Comparison of ENCODE assay signal across 18 cellular contexts in the genomic region with DNA sequence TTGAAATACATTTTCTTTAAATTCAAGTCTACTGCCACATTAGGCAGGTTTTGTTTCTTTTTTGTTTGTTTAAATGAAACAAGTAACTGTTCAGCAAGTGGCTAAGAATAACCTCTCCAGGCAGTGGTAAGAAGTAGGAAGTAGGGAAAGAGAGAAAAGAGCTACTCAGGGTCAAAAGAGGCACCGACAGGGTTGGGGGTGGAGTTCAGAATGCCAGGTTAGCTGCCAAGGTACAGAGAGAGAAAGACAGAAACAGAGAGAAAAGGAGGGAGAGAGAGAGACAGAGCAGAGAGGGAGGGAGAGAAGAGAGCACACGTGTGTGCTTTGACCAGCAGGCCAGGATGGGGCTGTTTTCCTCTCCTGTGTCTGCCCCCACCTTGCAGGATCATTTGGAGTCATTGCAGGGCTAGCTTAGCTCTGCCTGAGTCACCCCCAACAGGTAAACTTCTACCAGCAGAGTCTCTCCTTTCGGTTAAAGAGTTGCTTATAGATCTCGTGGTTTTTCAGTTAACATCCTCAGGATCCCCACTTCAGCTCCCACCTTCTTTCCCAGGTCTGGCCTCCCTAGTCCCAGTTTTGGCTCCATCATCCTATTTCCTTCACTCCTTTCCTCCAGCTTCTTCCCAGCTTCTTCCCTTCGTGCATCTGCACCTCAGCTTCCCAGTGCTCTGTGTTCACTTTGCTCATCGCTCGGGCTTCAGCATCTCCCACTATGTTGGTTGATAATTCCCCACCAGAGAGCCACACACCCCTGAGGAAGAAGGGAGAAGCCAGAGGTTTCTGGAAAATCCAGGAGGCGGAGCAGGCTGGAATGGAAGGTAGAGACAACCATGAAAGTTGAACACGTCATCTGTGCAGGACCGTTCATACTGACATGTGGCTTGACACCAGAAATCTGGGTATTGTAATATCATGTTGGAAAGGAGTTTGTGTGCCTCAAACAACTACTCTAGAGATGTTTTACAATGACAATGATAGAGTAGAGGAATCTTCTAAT. TPM values are rescaled to one million over a fixed set of nuclear protein-coding genes. Genes with fewer than 3 reads are reported as not detected.
A peak's percentile ranks its signal among the peaks of the same experiment; 100 is the strongest.
DNase-seq lines count a peak whose midpoint lies in the region; ATAC-seq, FAIRE-seq and TF ChIP-seq lines count a peak whose summit lies in the region.
"Had no signal": no experiment of that assay in that cellular context is flagged by ENCODE, and none has a peak within 500 bp of the region (broad histone marks: within the 10 kb centered on the region; RNA-seq: fewer than 3 reads in every experiment).

No MANE protein-coding gene starts in this region.

- H4K91ac ChIP-seq in H1 (replicated peaks; ENCODE audit: insufficient read length, low read length), result no peak overlapping the region

- no peak overlapping the region for H3K4me2 ChIP-seq in H1 (ENCODE audit: insufficient read depth in 1 of 2, low read depth in 2 of 2, low read length in 2 of 2)

- peak overlapping the region; percentile 78; the same call in 1 of the 2 replicates for H2BK5ac ChIP-seq in H1 (ENCODE audit: low read depth, low read length)

- H3K23ac ChIP-seq in H1 (ENCODE audit: insufficient read length), result no peak overlapping the region

- H3K9ac ChIP-seq in H1 (replicated peaks in 1 of 4; ENCODE audit: extremely low read depth in 1 of 4, low read depth in 3 of 4, low read length in 3 of 4), result no peak overlapping the region; a peak in 2 of 7 replicates

- no peak overlapping the region for H4K8ac ChIP-seq in H1 (ENCODE audit: extremely low read depth, insufficient read depth, low read length)

- TF ChIP-seq CTCF in H1 (IDR thresholded peaks at IDR 0.05; ENCODE audit: control extremely low read depth in 1 of 3, insufficient read depth in 1 of 3, low read depth in 1 of 3, low read length in 3 of 3), result no peak

- H2BK12ac ChIP-seq in H1 (ENCODE audit: low read depth, low read length), result peak overlapping the region; percentile 87; the same call in 1 of the 2 replicates

- no peak overlapping the region for H3K4ac ChIP-seq in H1 (replicated peaks; ENCODE audit: insufficient read length, low read depth, low read length)

- no peak overlapping the region for H2BK120ac ChIP-seq in H1 (replicated peaks; ENCODE audit: low read depth, low read length)

- H2AK5ac ChIP-seq in H1 (ENCODE audit: low read depth, low read length), result peak overlapping the region; percentile 39; the same call in 1 of the 2 replicates

- FAIRE-seq in H1 (lab: Jason Lieb, UNC), result no peak
- FAIRE-seq: colon, G401.6, HTR-8/SVneo had no signal

- no peak for DNase-seq in activated T-cell treated with anti-CD3 and anti-CD28 coated beads, Interleukin-2, amount 50 U/mL, for 72 hours
- no peak for DNase-seq in activated T-cell treated with anti-CD3 and anti-CD28 coated beads, Interleukin-2, amount 50 U/mL, for 48 hours
- DNase-seq in NOMO-1 treated with DMSO at 0.1 percent for 48 hours (lab: John Stamatoyannopoulos, UW; ENCODE audit: unreplicated experiment) (peak; percentile 23), H1 (ENCODE audit: low read depth in 1 of 2, low spot score in 2 of 2) (no peak), NCI-H1694 (lab: John Stamatoyannopoulos, UW) (no peak)
- no peak for DNase-seq in stimulated activated naive CD8-positive, alpha-beta T cell treated with anti-CD3 and anti-CD28 coated beads, Interleukin-15, amount 100 ng/mL, for 72 hours
- DNase-seq: activated CD4-positive, alpha-beta T cell treated with anti-CD3 and anti-CD28 coated beads for 48 hours; activated gamma-delta T cell treated with Interleukin-2 at 50 U/mL for 16 hours; HCEC 1CT; NCI-H146; NCI-H774; posterior cingulate gyrus; stimulated activated CD4-positive, alpha-beta T cell treated with anti-CD3 and anti-CD28 coated beads, Interleukin-15, amount 100 ng/mL, for 24 hours had no signal

- no peak overlapping the region for H3K56ac ChIP-seq in H1 (replicated peaks; ENCODE audit: insufficient read length, low read depth, low read length)

- no peak for TF ChIP-seq EP300 in H1 (IDR thresholded peaks at IDR 0.05; ENCODE audit: borderline replicate concordance in 1 of 2, low read depth in 2 of 2, low read length in 2 of 2)

- WGBS in H1 (ENCODE audit: extremely low coverage in 1 of 2, insufficient coverage in 1 of 2, insufficient read length in 1 of 2, insufficient replicate concordance in 2 of 2, low coverage in 1 of 2, low lambda C conversion rate in 2 of 2, missing lambda C conversion rate in 1 of 2), 2 experiments, result 72% methylated on average over 10 of the region's 10 CpGs; no CpG with 5 or more reads in 1 of the 2 experiments

- CTCF ChIA-PET in H1 (lab: Charles Lee; ENCODE audit: partially characterized antibody), result interaction anchor here (0.8 to 2.3 kb wide), 5 partner anchors 12 to 514 kb away, joined by 3 to 6 read pairs (median 4); partner anchors contain the start of gene RHOU

- no peaks in the 10 kb centered on the region for H3K27me3 Mint-ChIP-seq in activated T-cell treated with anti-CD3 and anti-CD28 coated beads, Interleukin-2, amount 50 U/mL, for 72 hours (ENCODE audit: low read depth)
- no peaks in the 10 kb centered on the region for H3K27me3 Mint-ChIP-seq in stimulated activated naive CD8-positive, alpha-beta T cell treated with anti-CD3 and anti-CD28 coated beads, Interleukin-15, amount 100 ng/mL, for 72 hours

- POLR2A ChIA-PET in H1 (lab: Charles Lee; ENCODE audit: partially characterized antibody), result no interaction called here

- H3K14ac ChIP-seq in H1 (ENCODE audit: insufficient read length), result no peak overlapping the region

- peak overlapping the region; percentile 56 for H3K18ac ChIP-seq in H1 (ENCODE audit: extremely low read depth, low read length)

- H3K79me2 ChIP-seq in H1 (ENCODE audit: control insufficient read depth in 1 of 2, insufficient read depth in 2 of 2, low read length in 2 of 2), result no peaks in the 10 kb centered on the region

- no peaks in the 10 kb centered on the region for H3K23me2 ChIP-seq in H1 (ENCODE audit: low read depth, low read length)

- no peaks in the 10 kb centered on the region for H3K79me1 ChIP-seq in H1 (ENCODE audit: low read depth, low read length)

- H3K4me3 Mint-ChIP-seq in activated T-cell treated with anti-CD3 and anti-CD28 coated beads, Interleukin-2, amount 50 U/mL, for 72 hours, result no peak overlapping the region
- no peak overlapping the region for H3K4me3 Mint-ChIP-seq in stimulated activated naive CD8-positive, alpha-beta T cell treated with anti-CD3 and anti-CD28 coated beads, Interleukin-15, amount 100 ng/mL, for 72 hours

- ATAC-seq in activated T-cell treated with anti-CD3 and anti-CD28 coated beads, Interleukin-2, amount 50 U/mL, for 72 hours (replicated peaks in 1 of 2), result no peak
- peak; percentile 33 for ATAC-seq in stimulated activated naive CD8-positive, alpha-beta T cell treated with anti-CD3 and anti-CD28 coated beads, Interleukin-15, amount 100 ng/mL, for 72 hours
- ATAC-seq in HG03565 (IDR thresholded peaks at IDR 0.05; ENCODE audit: unreplicated experiment) (no peak), GM18502 (IDR thresholded peaks at IDR 0.05; ENCODE audit: poor library complexity, unreplicated experiment) (no peak)

- H3K9me3 Mint-ChIP-seq in activated T-cell treated with anti-CD3 and anti-CD28 coated beads, Interleukin-2, amount 50 U/mL, for 72 hours, result no peaks in the 10 kb centered on the region
- H3K9me3 Mint-ChIP-seq in stimulated activated naive CD8-positive, alpha-beta T cell treated with anti-CD3 and anti-CD28 coated beads, Interleukin-15, amount 100 ng/mL, for 72 hours, result peaks cover under 1 to 8% of the 10 kb centered on the region in 2 donors

- peaks cover 52% of the 10 kb centered on the region for H3K4me1 Mint-ChIP-seq in activated T-cell treated with anti-CD3 and anti-CD28 coated beads, Interleukin-2, amount 50 U/mL, for 72 hours (ENCODE audit: low read depth)
- peaks cover 44% of the 10 kb centered on the region for H3K4me1 Mint-ChIP-seq in stimulated activated naive CD8-positive, alpha-beta T cell treated with anti-CD3 and anti-CD28 coated beads, Interleukin-15, amount 100 ng/mL, for 72 hours

- H2BK15ac ChIP-seq in H1 (ENCODE audit: low read length), result peak overlapping the region; percentile 77; the same call in 1 of the 2 replicates

- H3K9me3 ChIP-seq in H1 (ENCODE audit: insufficient read depth in 2 of 2, low read depth in 1 of 2, low read length in 1 of 2), result no peaks in the 10 kb centered on the region

- H3K27ac ChIP-seq in H1 (ENCODE audit: low read depth, low read length), result no peak overlapping the region

- no peak for TF ChIP-seq RAD21 in H1 (IDR thresholded peaks at IDR 0.05 in 1 of 2, conservative IDR thresholded peaks at IDR 0.05 in 1 of 2; ENCODE audit: low read depth in 2 of 2, low read length in 2 of 2)

- H4K20me1 ChIP-seq in H1 (replicated peaks in 1 of 2; ENCODE audit: control insufficient read depth in 1 of 2, insufficient read depth in 2 of 2, low read length in 2 of 2), result no peaks in the 10 kb centered on the region

- peak overlapping the region; percentile 14 for H3K27ac Mint-ChIP-seq in activated T-cell treated with anti-CD3 and anti-CD28 coated beads, Interleukin-2, amount 50 U/mL, for 72 hours
- peak overlapping the region in 1 of 2 donors; percentile 64 for H3K27ac Mint-ChIP-seq in stimulated activated naive CD8-positive, alpha-beta T cell treated with anti-CD3 and anti-CD28 coated beads, Interleukin-15, amount 100 ng/mL, for 72 hours

- no peaks in the 10 kb centered on the region; a peak in 1 of 7 replicates for H3K27me3 ChIP-seq in H1 (replicated peaks in 1 of 4; ENCODE audit: control insufficient read depth in 3 of 4, extremely low read depth in 1 of 4, insufficient read depth in 3 of 4, low read length in 3 of 4)

- no peak overlapping the region for H4K5ac ChIP-seq in H1 (ENCODE audit: insufficient read length, low read depth, low read length)

- peak overlapping the region; percentile 54; the same call in 1 of the 2 replicates for H2AFZ ChIP-seq in H1 (ENCODE audit: low read length)

- H3K4me1 ChIP-seq in H1 (replicated peaks in 1 of 4; ENCODE audit: control insufficient read depth in 3 of 4, insufficient read depth in 4 of 4, low read length in 3 of 4), result peaks cover 3 to 10% (median 7%) of the 10 kb centered on the region in 4 experiments; a peak in 4 of 7 replicates

- no peak overlapping the region; the same call in 1 of the 2 replicates for H2BK20ac ChIP-seq in H1 (ENCODE audit: low read length)

- no peak for TF ChIP-seq POLR2A in H1 (IDR thresholded peaks at IDR 0.05; ENCODE audit: control extremely low read depth in 1 of 2, low read depth in 2 of 2, low read length in 2 of 2)

- H3K36me3 Mint-ChIP-seq in activated T-cell treated with anti-CD3 and anti-CD28 coated beads, Interleukin-2, amount 50 U/mL, for 72 hours (ENCODE audit: insufficient read depth in 2 of 2), result peaks cover 1 to 2% of the 10 kb centered on the region in 2 donors

- H3K36me3 ChIP-seq in H1 (ENCODE audit: control insufficient read depth in 2 of 4, insufficient read depth in 4 of 4, low read length in 3 of 4), result no peaks in the 10 kb centered on the region

- H3K4me3 ChIP-seq in H1 (ENCODE audit: extremely low read depth in 1 of 4, insufficient read depth in 2 of 4, low read depth in 3 of 4, low read length in 4 of 4), result no peak overlapping the region

RNA-seq across cellular contexts. Expression of gene RAB4A, which starts 21.8 kb away (rescaled TPM):
- total RNA-seq in activated T-cell treated with anti-CD3 and anti-CD28 coated beads, Interleukin-2, amount 50 U/mL, for 72 hours, result 10 to 100 TPM; 31.7 to 32.3 TPM
- total RNA-seq in H1 (2021; fragmentation: NEBNext Ultra II Directional; extraction: Animal tissue kit (Norgen Biotek cat#: 25700)), result 68.8 and 73.4 TPM in 2 replicates
- polyA plus RNA-seq in H1 (2011; rRNA removed), result 13.3 and 16.7 TPM in 2 replicates
- polyA plus RNA-seq in H1 (2011; cell fraction: cytosol; rRNA removed), result 30.0 TPM
- 12.3 TPM for polyA plus RNA-seq in H1 (2011; cell fraction: nucleus; rRNA removed)
- polyA plus RNA-seq in H1 (2012, experiment 1 of 2), result 34.1 to 42.5 TPM (median 36.4 TPM) in 4 replicates
- 26.9 TPM for polyA plus RNA-seq in H1 (2012, experiment 2 of 2)
- polyA plus RNA-seq in H1 (2013, experiment 1 of 2), result 20.3 TPM
- polyA plus RNA-seq in H1 (2013, experiment 2 of 2), result 21.3 TPM
- 5.7 and 6.6 TPM in 2 replicates for polyA minus RNA-seq in H1 (2011; rRNA and poly(A)+ RNA removed)
- polyA minus RNA-seq in H1 (2011; cell fraction: cytosol; rRNA and poly(A)+ RNA removed), result 11.6 TPM
- 19.8 TPM for polyA minus RNA-seq in H1 (2011; cell fraction: nucleus; rRNA and poly(A)+ RNA removed)
